8 cellular contexts compared by ENCODE assay signal in the genomic region with DNA sequence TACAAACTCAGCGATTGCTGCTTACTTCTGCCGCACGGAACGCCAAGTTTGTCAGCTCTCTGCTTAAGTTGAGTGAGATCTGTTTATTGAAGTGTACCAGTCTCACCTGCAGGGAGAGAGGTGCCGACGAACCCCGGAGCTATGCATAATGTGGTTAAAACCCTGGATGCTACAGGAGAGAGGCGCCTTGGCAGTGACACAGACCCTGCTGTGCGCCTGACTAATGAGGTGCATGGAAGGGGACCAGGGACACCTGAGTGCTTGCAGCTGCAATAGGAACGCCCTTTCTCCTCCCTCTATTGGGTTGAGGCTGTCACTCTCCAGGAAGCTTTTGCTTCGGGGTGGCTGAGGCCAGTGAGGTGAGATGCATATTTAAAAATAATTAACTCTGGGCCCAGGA. TPM values are rescaled to one million over a fixed set of nuclear protein-coding genes. Genes with fewer than 3 reads are reported as not detected.
DNase-seq lines count a peak whose midpoint lies in the region; ATAC-seq and TF ChIP-seq lines count a peak whose summit lies in the region.
"Had no signal": no experiment of that assay in that cellular context is flagged by ENCODE, and none has a peak within 500 bp of the region (broad histone marks: within the 10 kb centered on the region; RNA-seq: fewer than 3 reads in every experiment).

No MANE protein-coding gene starts in this region.

- H3K4me1 Mint-ChIP-seq in neural crest cell, result peaks cover 12% of the 10 kb centered on the region

- H3K27me3 Mint-ChIP-seq in neural crest cell (ENCODE audit: low read depth), result peaks cover 86% of the 10 kb centered on the region

- peak overlapping the region; percentile 69 for H3K4me3 Mint-ChIP-seq in neural crest cell

- peaks cover 0 to 55% (median 22%) of the 10 kb centered on the region in 45 donors for H3K27me3 ChIP-seq in dorsolateral prefrontal cortex

- TF ChIP-seq RAD21 in Ishikawa (IDR thresholded peaks at IDR 0.05; ENCODE audit: low read depth), result no peak

- TF ChIP-seq CTCF in dorsolateral prefrontal cortex (IDR thresholded peaks at IDR 0.05 in 54 of 56, conservative IDR thresholded peaks at IDR 0.05 in 2 of 56; ENCODE audit: low read depth in 1 of 56, partially characterized antibody in 56 of 56), result no peak
- TF ChIP-seq CTCF in neural crest cell (conservative IDR thresholded peaks at IDR 0.05), result no peak

- H3K27ac Mint-ChIP-seq in neural crest cell (ENCODE audit: unreplicated experiment), result no peak overlapping the region

- H3K36me3 Mint-ChIP-seq in neural crest cell (ENCODE audit: low read depth), result no peaks in the 10 kb centered on the region

- no peak for TF ChIP-seq EP300 in Ishikawa (IDR thresholded peaks at IDR 0.05; ENCODE audit: borderline replicate concordance)

- intact Hi-C loops in dorsolateral prefrontal cortex (cut with DNase I) (no loop called here), sciatic nerve (cut with DNase I) (no loop called here)

- DNase-seq in DMS153 (lab: John Stamatoyannopoulos, UW) (peak; percentile 45), dorsolateral prefrontal cortex (no peak), neural crest cell (ENCODE audit: low read depth, low spot score) (no peak), sciatic nerve (ENCODE audit: low spot score) (no peak)

- no peak overlapping the region for H3K27ac ChIP-seq in dorsolateral prefrontal cortex
- H3K27ac ChIP-seq: neutrophil had no signal

- H3K4me3 ChIP-seq in dorsolateral prefrontal cortex, result peak overlapping the region in 41 of 59 donors; percentile 42 to 74 (median 62)

- no peak for ATAC-seq in GM19463 (IDR thresholded peaks at IDR 0.05; ENCODE audit: unreplicated experiment)
- no peak for ATAC-seq in GM21423 (IDR thresholded peaks at IDR 0.05; ENCODE audit: unreplicated experiment)
- no peak for ATAC-seq in sciatic nerve

- no peaks in the 10 kb centered on the region for H3K9me3 Mint-ChIP-seq in neural crest cell

TF ChIP-seq in Ishikawa, 13 proteins besides CTCF, POLR2A, EP300 and RAD21:
- TF ChIP-seq NFIC (IDR thresholded peaks at IDR 0.05) (peak; percentile 39; the same call in 1 of the 2 replicates), TAF1 (IDR thresholded peaks at IDR 0.05; ENCODE audit: low read depth) (no peak)

RNA-seq across cellular contexts. Expression of a gene that starts 1.0 kb away (rescaled TPM):
- 1 to 10 TPM in 100 of 120 experiments, under 1 TPM in 20; 0.42 to 6.4 (median 1.6) TPM for total RNA-seq in dorsolateral prefrontal cortex
- 0.09 TPM in 1 of 2 replicates, not detected in the other for total RNA-seq in neural crest cell
- not detected for total RNA-seq in sciatic nerve
